Comparison of ENCODE assay signal across 17 cellular contexts in the genomic region with DNA sequence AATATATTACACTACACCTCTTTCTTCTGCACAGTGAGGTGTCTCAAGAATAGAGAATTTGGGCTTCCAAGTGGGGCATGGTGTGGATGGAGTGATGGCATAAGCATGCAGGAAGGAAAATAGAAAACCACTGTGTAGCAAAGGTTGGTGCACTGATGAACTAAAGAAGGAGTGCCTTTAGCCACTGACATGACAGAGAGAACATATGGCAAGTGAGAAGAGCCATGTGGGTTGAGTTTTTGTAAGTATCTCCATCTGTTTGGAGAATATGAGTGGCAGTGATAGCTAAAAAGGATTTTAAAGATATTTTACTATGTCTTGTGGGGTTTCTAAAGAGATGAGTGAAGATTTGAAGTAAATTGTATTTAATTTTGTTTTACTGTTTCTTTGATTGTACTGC.
DNase-seq lines count a peak whose midpoint lies in the region; ATAC-seq and TF ChIP-seq lines count a peak whose summit lies in the region.
"Had no signal": no experiment of that assay in that cellular context is flagged by ENCODE, and none has a peak within 500 bp of the region (broad histone marks: within the 10 kb centered on the region; RNA-seq: fewer than 3 reads in every experiment).

No MANE protein-coding gene starts in this region.

- H3K4me1 ChIP-seq in foreskin keratinocyte (no peaks in the 10 kb centered on the region), mesendoderm (ENCODE audit: control insufficient read depth, low read depth, low read length) (no peaks in the 10 kb centered on the region)
- H3K4me1 ChIP-seq: A549, Caco-2 had no signal

- H3K36me3 ChIP-seq in mesendoderm (ENCODE audit: control insufficient read depth, insufficient read depth, low read length) = no peaks in the 10 kb centered on the region
- H3K36me3 ChIP-seq: HAP-1 had no signal

- no peak overlapping the region for H3K56ac ChIP-seq in mesendoderm (ENCODE audit: low read length)

- no peak overlapping the region for H2BK120ac ChIP-seq in mesendoderm (ENCODE audit: low read depth, low read length)

- no peak overlapping the region for H2AK5ac ChIP-seq in mesendoderm (ENCODE audit: low read length)

- no peak for TF ChIP-seq CTCF in foreskin keratinocyte (conservative IDR thresholded peaks at IDR 0.05)

- H3K4ac ChIP-seq in mesendoderm (ENCODE audit: low read depth, low read length) = no peak overlapping the region

- no peak overlapping the region for H4K5ac ChIP-seq in mesendoderm (ENCODE audit: low read length)

- no peak overlapping the region for H3K4me2 ChIP-seq in mesendoderm (ENCODE audit: low read length)
- H3K4me2 ChIP-seq: A549 had no signal

- H3K27ac ChIP-seq in foreskin keratinocyte (no peak overlapping the region), mesendoderm (ENCODE audit: low read depth, low read length) (no peak overlapping the region)
- H3K27ac ChIP-seq: 22Rv1, A549, C4-2B had no signal

- H3K23ac ChIP-seq in mesendoderm (ENCODE audit: low read length) = no peak overlapping the region

- H3K9ac ChIP-seq in mesendoderm (ENCODE audit: low read length) = no peak overlapping the region

- H3K79me2 ChIP-seq in mesendoderm (ENCODE audit: control insufficient read depth, insufficient read depth, low read length) = no peaks in the 10 kb centered on the region

- H3K18ac ChIP-seq in mesendoderm (ENCODE audit: low read length) = no peak overlapping the region

- no peak overlapping the region for H2BK5ac ChIP-seq in mesendoderm (ENCODE audit: low read length)

- no peak overlapping the region for H2BK15ac ChIP-seq in mesendoderm (replicated peaks; ENCODE audit: low read depth)

- no peak overlapping the region for H4K8ac ChIP-seq in mesendoderm (ENCODE audit: low read depth, low read length)

- peak; percentile 12 for DNase-seq in NCI-H82 (lab: John Stamatoyannopoulos, UW)
- no peak for DNase-seq in NCI-H82 treated with DMSO at 0.1 percent for 48 hours (lab: John Stamatoyannopoulos, UW; ENCODE audit: unreplicated experiment)
- peak; percentile 49 for DNase-seq in NCI-H2171 (lab: John Stamatoyannopoulos, UW)
- DNase-seq in NCI-H524 treated with DMSO at 0.1 percent for 48 hours (lab: John Stamatoyannopoulos, UW) = peak; percentile 67
- peak; percentile 4 for DNase-seq in pons (ENCODE audit: low spot score)
- no peak for DNase-seq in foreskin keratinocyte
- DNase-seq in mesendoderm = no peak
- DNase-seq: AML-193; Caco-2; CD4-positive, alpha-beta T cell; DMS79 treated with DMSO at 0.1 percent for 48 hours had no signal

- no peaks in the 10 kb centered on the region for H3K79me1 ChIP-seq in mesendoderm (ENCODE audit: low read length)

- ATAC-seq in foreskin keratinocyte (no peak), GM21723 (IDR thresholded peaks at IDR 0.05; ENCODE audit: unreplicated experiment) (no peak)
- ATAC-seq: A549, GM12878 had no signal

- no peaks in the 10 kb centered on the region for H3K27me3 ChIP-seq in foreskin keratinocyte
- no peaks in the 10 kb centered on the region for H3K27me3 ChIP-seq in mesendoderm (ENCODE audit: insufficient read depth, low read length, poor library complexity)

- H3K4me3 ChIP-seq in mesendoderm (ENCODE audit: low read length) = no peak overlapping the region
- H3K4me3 ChIP-seq: A549, GM12878, HAP-1 had no signal

Comparison
In these comparisons a context has a peak if more than half of its experiments do, and no peak if none do; other contexts are left out.
1. DNase-seq: peak in NCI-H82 (single experiment), NCI-H2171 (single experiment), NCI-H524 treated with DMSO at 0.1 percent for 48 hours (single experiment) and pons (single experiment); none in NCI-H82 treated with DMSO at 0.1 percent for 48 hours (single experiment), foreskin keratinocyte (0 of 2) and mesendoderm (single experiment).